In the genomic region with DNA sequence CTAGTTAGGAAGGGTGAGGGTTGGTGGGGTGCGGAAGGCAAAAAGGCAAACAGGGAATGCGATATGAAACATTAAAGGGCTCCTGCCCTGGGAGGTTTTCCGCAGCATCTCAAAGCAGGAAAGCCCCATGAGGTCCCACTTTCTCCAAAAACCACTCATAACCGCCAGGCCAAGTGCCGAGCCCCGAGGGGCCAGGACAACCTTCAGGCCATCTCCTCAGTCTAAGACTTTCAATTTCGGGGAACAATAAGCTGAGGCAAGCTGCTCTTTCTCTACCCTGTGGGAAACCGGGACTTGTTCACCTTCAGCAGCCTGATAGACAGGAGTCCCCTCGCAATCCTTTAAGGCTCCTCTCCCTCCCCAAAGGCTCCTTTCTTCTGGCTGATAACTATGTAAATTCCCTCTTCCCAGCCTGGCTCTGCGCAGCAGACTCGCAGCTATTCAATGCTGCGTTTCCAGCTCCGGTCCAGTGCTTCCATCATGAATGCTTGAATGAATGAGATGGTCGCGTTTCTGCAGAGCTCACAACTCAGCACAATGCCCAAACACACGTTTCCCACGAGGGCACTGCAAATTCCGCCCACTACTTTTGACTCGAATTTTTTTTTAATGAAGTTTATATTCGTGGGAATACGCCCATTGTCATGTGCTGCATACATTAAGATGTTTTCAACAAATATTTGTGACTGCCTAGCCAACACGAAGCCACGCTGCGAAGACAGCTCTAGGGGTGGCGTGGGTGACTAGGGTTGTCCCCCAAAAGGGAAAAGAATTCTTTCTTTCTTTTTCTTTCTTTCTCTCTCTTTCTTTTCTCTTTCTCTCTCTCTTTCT, we compare ENCODE assay signal across 8 cellular contexts.
A peak's percentile ranks its signal among the peaks of the same experiment; 100 is the strongest.
DNase-seq lines count a peak whose midpoint lies in the region; ATAC-seq and TF ChIP-seq lines count a peak whose summit lies in the region.

No MANE protein-coding gene starts in this region.

- ATAC-seq in HG02642 (IDR thresholded peaks at IDR 0.05; ENCODE audit: poor library complexity, unreplicated experiment) (no peak), HG02870 (IDR thresholded peaks at IDR 0.05; ENCODE audit: unreplicated experiment) (no peak)

- H3K4me1 ChIP-seq in HEK293 (ENCODE audit: control insufficient read depth, insufficient read depth, low read length) = 0 out of 2 replicates have a peak, but pooled peaks cover 2% of the 10 kb centered on the region
- H3K4me1 ChIP-seq in iPS-18a (ENCODE audit: control insufficient read depth, low read depth, low read length) = no peaks in the 10 kb centered on the region

- peak overlapping the region; percentile 61 for H3K4me3 ChIP-seq in HEK293 (ENCODE audit: low read depth, low read length)
- peak overlapping the region; percentile 67 for H3K4me3 ChIP-seq in SK-N-MC
- H3K4me3 ChIP-seq in iPS-18a (ENCODE audit: low read length) = peak overlapping the region; percentile 74
- peak overlapping the region in 6 of 7 experiments; percentile 20 to 41 (median 31) for H3K4me3 ChIP-seq in skin epidermis

- H3K9ac ChIP-seq in SK-N-MC (ENCODE audit: insufficient read length) (no peak overlapping the region), iPS-18a (ENCODE audit: low read length) (peak overlapping the region; percentile 51)

- H3K36me3 ChIP-seq in HEK293 (ENCODE audit: control insufficient read depth in 2 of 2, insufficient read depth in 1 of 2, low read length in 2 of 2) (no peaks in the 10 kb centered on the region), SK-N-MC (ENCODE audit: insufficient read depth, low read length) (no peaks in the 10 kb centered on the region), iPS-18a (ENCODE audit: control insufficient read depth, low read depth, low read length) (no peaks in the 10 kb centered on the region)

- DNase-seq in SK-N-MC (ENCODE audit: low read depth, low spot score) (no peak), GF-D8 (lab: John Stamatoyannopoulos, UW) (no peak), GM19240 (ENCODE audit: insufficient read length, low spot score) (no peak)

- CTCF ChIA-PET in HEK293 (lab: Yijun Ruan, JAX) = interaction anchor here (0.5 to 1.1 kb wide), 3 partner anchors 8 to 1119 kb away, joined by 3 to 4 read pairs (median 3); no protein-coding TSS in a partner anchor

- H3K27ac ChIP-seq in HEK293 (ENCODE audit: extremely low read depth, low read depth, low read length) = no peak overlapping the region
- no peak overlapping the region for H3K27ac ChIP-seq in SK-N-MC
- H3K27ac ChIP-seq in iPS-18a (ENCODE audit: low read length) = no peak overlapping the region
- no peak overlapping the region for H3K27ac ChIP-seq in skin epidermis

- H3K9me3 ChIP-seq in HEK293 (ENCODE audit: control insufficient read depth, insufficient read depth, low read depth, low read length) (no peaks in the 10 kb centered on the region), SK-N-MC (ENCODE audit: low read depth, low read length) (no peaks in the 10 kb centered on the region), iPS-18a (ENCODE audit: control insufficient read depth, low read depth, low read length) (no peaks in the 10 kb centered on the region)

- POLR2A ChIA-PET in HEK293 (lab: Yijun Ruan, JAX) = interaction anchor here (0.6 to 1.2 kb wide), 4 partner anchors 8 to 386 kb away, joined by 3 to 5 read pairs (median 4); no protein-coding TSS in a partner anchor

- no peak for TF ChIP-seq CTCF in HEK293 (tag by site-specific recombination; IDR thresholded peaks at IDR 0.05)

- peaks cover 19% of the 10 kb centered on the region for H3K27me3 ChIP-seq in iPS-18a (ENCODE audit: control insufficient read depth, insufficient read depth, low read length)

TF ChIP-seq in HEK293, 187 proteins besides CTCF, POLR2A, EP300 and RAD21:
- TF ChIP-seq ZNF433 (tag by site-specific recombination; IDR thresholded peaks at IDR 0.05; ENCODE audit: low read depth) = no peak
- peak; percentile 44; the same call in 1 of the 2 replicates for TF ChIP-seq PRDM1 (tag by site-specific recombination; IDR thresholded peaks at IDR 0.05)
